In the genomic region with DNA sequence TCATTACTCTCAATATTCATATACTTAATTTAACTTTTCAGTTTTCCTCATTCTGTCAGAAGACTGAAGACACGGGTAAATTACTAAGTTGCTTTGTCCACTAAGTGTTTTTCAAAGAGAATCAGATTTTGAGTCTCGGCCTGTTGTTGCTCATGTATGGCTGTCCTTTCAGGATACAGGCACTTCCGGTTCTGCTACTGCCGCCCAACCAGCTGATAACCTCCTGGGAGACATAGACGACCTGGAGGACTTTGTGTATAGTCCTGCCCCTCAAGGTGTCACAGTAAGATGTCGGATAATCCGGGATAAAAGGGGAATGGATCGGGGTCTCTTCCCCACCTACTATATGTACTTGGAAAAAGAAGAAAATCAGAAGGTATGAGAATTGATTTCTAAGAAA, we compare ENCODE assay signal across 19 cellular contexts. TPM values are rescaled to one million over a fixed set of nuclear protein-coding genes. Genes with fewer than 3 reads are reported as not detected.
"Had no signal": no experiment of that assay in that cellular context is flagged by ENCODE, and none has a peak within 500 bp of the region (broad histone marks: within the 10 kb centered on the region; RNA-seq: fewer than 3 reads in every experiment).

No MANE protein-coding gene starts in this region.

- ATAC-seq: foreskin keratinocyte; left cardiac atrium; left ventricle myocardium superior; naive thymus-derived CD4-positive, alpha-beta T cell had no signal

- H2AFZ ChIP-seq: parathyroid adenoma had no signal

- H3K27me3 ChIP-seq: foreskin keratinocyte, vagina had no signal

- H3K9ac ChIP-seq: parathyroid adenoma had no signal

- H3K9me3 ChIP-seq: prostate gland, vagina had no signal

- H3K79me2 ChIP-seq: parathyroid adenoma had no signal

- DNase-seq: cortex of kidney; effector memory CD4-positive, alpha-beta T cell; foreskin keratinocyte; immature natural killer cell; kidney; left cardiac atrium; left ventricle myocardium superior; mammary epithelial cell; naive thymus-derived CD4-positive, alpha-beta T cell; nephron progenitor cell; retina; small intestine; stimulated activated CD4-positive, alpha-beta T cell treated with anti-CD3 and anti-CD28 coated beads, Interleukin-12 subunit alpha, Interleukin-12 subunit beta, amount 100 ng/mL, for 4 hours; stimulated activated naive CD4-positive, alpha-beta T cell had no signal

- H3K4me1 ChIP-seq: parathyroid adenoma, prostate gland, vagina had no signal

- FAIRE-seq: endometrium, kidney, small intestine had no signal

- H3K27ac ChIP-seq: foreskin keratinocyte, parathyroid adenoma, prostate gland, vagina had no signal

- H3K4me3 ChIP-seq: prostate gland, vagina had no signal

RNA-seq across cellular contexts. Expression of a gene that starts 28.3 kb away (rescaled TPM):
- total RNA-seq: mononuclear cell had no signal
- polyA plus RNA-seq: immature natural killer cell; naive thymus-derived CD4-positive, alpha-beta T cell had no signal

RNA-seq across cellular contexts. Expression of a gene that starts 53.9 kb away (rescaled TPM):
- polyA plus RNA-seq: naive thymus-derived CD4-positive, alpha-beta T cell had no signal
